8 cellular contexts compared by ENCODE assay signal in the genomic region with DNA sequence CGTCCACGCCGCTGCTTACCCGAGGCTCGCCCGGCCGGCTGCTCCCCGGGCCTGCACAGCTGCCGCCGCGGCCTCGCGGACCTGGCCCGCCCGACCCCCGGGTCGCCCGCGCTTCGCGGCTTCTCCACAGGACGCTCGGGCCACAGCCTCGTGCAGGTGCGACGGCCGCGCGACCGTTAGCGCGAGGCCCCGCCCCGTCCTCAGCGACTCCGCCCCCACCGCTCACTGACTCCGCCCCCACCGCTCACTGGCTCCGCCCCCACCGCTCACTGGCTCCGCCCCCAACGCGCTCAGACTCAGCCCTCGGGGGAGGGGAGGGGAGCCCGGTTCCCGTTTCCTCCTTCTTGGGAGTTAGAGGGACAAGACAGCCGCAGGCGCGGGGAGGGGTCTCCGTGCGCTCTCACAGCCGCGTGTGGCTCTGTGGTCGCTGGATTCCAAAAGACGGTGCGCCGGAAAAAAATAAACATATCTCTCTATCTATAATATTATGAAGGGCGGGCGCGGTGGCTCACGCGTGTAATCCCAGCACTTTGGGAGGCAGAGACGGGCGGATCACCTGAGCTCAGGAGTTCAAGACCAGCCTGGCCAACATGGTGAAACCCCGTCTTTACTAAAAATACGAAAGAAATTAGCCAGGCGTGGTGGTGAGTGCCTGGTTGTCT. TPM values are rescaled to one million over a fixed set of nuclear protein-coding genes. Genes with fewer than 3 reads are reported as not detected.
DNase-seq lines count a peak whose midpoint lies in the region; ATAC-seq and TF ChIP-seq lines count a peak whose summit lies in the region.

A gene with protein sequence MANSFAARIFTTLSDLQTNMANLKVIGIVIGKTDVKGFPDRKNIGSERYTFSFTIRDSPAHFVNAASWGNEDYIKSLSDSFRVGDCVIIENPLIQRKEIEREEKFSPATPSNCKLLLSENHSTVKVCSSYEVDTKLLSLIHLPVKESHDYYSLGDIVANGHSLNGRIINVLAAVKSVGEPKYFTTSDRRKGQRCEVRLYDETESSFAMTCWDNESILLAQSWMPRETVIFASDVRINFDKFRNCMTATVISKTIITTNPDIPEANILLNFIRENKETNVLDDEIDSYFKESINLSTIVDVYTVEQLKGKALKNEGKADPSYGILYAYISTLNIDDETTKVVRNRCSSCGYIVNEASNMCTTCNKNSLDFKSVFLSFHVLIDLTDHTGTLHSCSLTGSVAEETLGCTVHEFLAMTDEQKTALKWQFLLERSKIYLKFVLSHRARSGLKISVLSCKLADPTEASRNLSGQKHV (minus strand): TSS at position 191 of the 662 bp plus-strand sequence. CDS start 3,989 bp downstream, outside the sequence.

- H3K4me3 Mint-ChIP-seq in CD14-positive monocyte: peak within 1 kb of the TSS; percentile 62 to 92
- peak within 1 kb of the TSS; percentile 66 for H3K4me3 Mint-ChIP-seq in activated naive CD8-positive, alpha-beta T cell treated with anti-CD3 and anti-CD28 coated beads, Interleukin-2, amount 50 U/mL, for 24 hours

- H3K27ac Mint-ChIP-seq in CD14-positive monocyte: peak within 1 kb of the TSS in 1 of 7 donors; percentile 58
- no peak within 1 kb of the TSS for H3K27ac Mint-ChIP-seq in activated naive CD8-positive, alpha-beta T cell treated with anti-CD3 and anti-CD28 coated beads, Interleukin-2, amount 50 U/mL, for 24 hours

- H3K36me3 Mint-ChIP-seq in CD14-positive monocyte: peaks cover 0 to 2% of the 10 kb centered on the region in 2 donors
- no peaks in the 10 kb centered on the region for H3K36me3 Mint-ChIP-seq in activated naive CD8-positive, alpha-beta T cell treated with anti-CD3 and anti-CD28 coated beads, Interleukin-2, amount 50 U/mL, for 24 hours (ENCODE audit: low read depth)

- intact Hi-C loops in CD14-positive monocyte (cut with micrococcal nuclease): no loop called here
- intact Hi-C loops in left colon (cut with DNase I, micrococcal nuclease): no loop called here

- peaks cover 7% of the 10 kb centered on the region for H3K4me1 Mint-ChIP-seq in CD14-positive monocyte
- H3K4me1 Mint-ChIP-seq in activated naive CD8-positive, alpha-beta T cell treated with anti-CD3 and anti-CD28 coated beads, Interleukin-2, amount 50 U/mL, for 24 hours: peaks cover 5% of the 10 kb centered on the region

- no peak for TF ChIP-seq CTCF in CD14-positive monocyte (IDR thresholded peaks at IDR 0.05)

- peak; percentile 47 for DNase-seq in CD14-positive monocyte (ENCODE audit: low spot score)
- peak; percentile 45 for DNase-seq in NOMO-1 treated with DMSO at 0.1 percent for 48 hours (lab: John Stamatoyannopoulos, UW; ENCODE audit: unreplicated experiment)
- peak; percentile 46 for DNase-seq in activated naive CD8-positive, alpha-beta T cell treated with anti-CD3 and anti-CD28 coated beads, Interleukin-2, amount 50 U/mL, for 24 hours
- DNase-seq in left colon: peak in 1 of 2 donors; percentile 58
- peak; percentile 71 for DNase-seq in stimulated activated CD8-positive, alpha-beta memory T cell treated with anti-CD3 and anti-CD28 coated beads, Interleukin-4, amount 100 ng/mL, for 48 hours

- H3K27me3 Mint-ChIP-seq in CD14-positive monocyte (ENCODE audit: low read depth in 3 of 3): peaks cover 26 to 40% (median 39%) of the 10 kb centered on the region in 3 donors
- peaks cover 19% of the 10 kb centered on the region for H3K27me3 Mint-ChIP-seq in activated naive CD8-positive, alpha-beta T cell treated with anti-CD3 and anti-CD28 coated beads, Interleukin-2, amount 50 U/mL, for 24 hours

- peaks cover 4 to 9% (median 7%) of the 10 kb centered on the region in 7 donors for H3K9me3 Mint-ChIP-seq in CD14-positive monocyte
- H3K9me3 Mint-ChIP-seq in activated naive CD8-positive, alpha-beta T cell treated with anti-CD3 and anti-CD28 coated beads, Interleukin-2, amount 50 U/mL, for 24 hours: no peaks in the 10 kb centered on the region

- peak; percentile 40 for ATAC-seq in activated naive CD8-positive, alpha-beta T cell treated with anti-CD3 and anti-CD28 coated beads, Interleukin-2, amount 50 U/mL, for 24 hours
- ATAC-seq in left colon (peak; percentile 73), GM18498 (IDR thresholded peaks at IDR 0.05; ENCODE audit: unreplicated experiment) (no peak), GM18519 (IDR thresholded peaks at IDR 0.05; ENCODE audit: low FRiP score, unreplicated experiment) (no peak), GM19467 (IDR thresholded peaks at IDR 0.05; ENCODE audit: unreplicated experiment) (no peak)

RNA-seq across cellular contexts. Expression of the gene that starts here (rescaled TPM):
- not detected for polyA plus RNA-seq in CD14-positive monocyte
- not detected for total RNA-seq in left colon

Comparison
In these comparisons a context has a peak if more than half of its experiments do, and no peak if none do; other contexts are left out.
1. Peak in DNase-seq in CD14-positive monocyte; RNA of the gene not detected or under 1 TPM.
2. Peak in ATAC-seq in left colon; RNA of the gene not detected or under 1 TPM.